Comparison of ENCODE assay signal across 25 cellular contexts in genomic region chr1:236688705-236689104, GRCh38. TPM values are rescaled to one million over a fixed set of nuclear protein-coding genes. Genes with fewer than 3 reads are reported as not detected.
DNase-seq lines count a peak whose midpoint lies in the region; ATAC-seq and TF ChIP-seq lines count a peak whose summit lies in the region.
"Had no signal": no experiment of that assay in that cellular context is flagged by ENCODE, and none has a peak within 500 bp of the region (broad histone marks: within the 10 kb centered on the region; RNA-seq: fewer than 3 reads in every experiment).

No MANE protein-coding gene starts in this region.

- no peak for TF ChIP-seq CTCF in heart left ventricle (IDR thresholded peaks at IDR 0.05)

- intact Hi-C loops in heart left ventricle (cut with DNase I) = loop anchor here in 4 of 10 donors (5.0 kb wide), 4 partner anchors 39 to 81 kb away; no protein-coding TSS in a partner anchor
- intact Hi-C loops in activated CD4-positive, alpha-beta T cell treated with anti-CD3 and anti-CD28 coated beads, Interleukin-2, amount 10 ng/mL, durations not matched to agents 24 days and 14 days (cut with micrococcal nuclease) = no loop called here

- ATAC-seq in heart left ventricle (peak; percentile 61 to 72 (median 66)), HG03342 (IDR thresholded peaks at IDR 0.05; ENCODE audit: unreplicated experiment) (no peak), HG03469 (IDR thresholded peaks at IDR 0.05; ENCODE audit: unreplicated experiment) (no peak)
- ATAC-seq: A549, GM12878, Panc1 had no signal

- H3K27ac Mint-ChIP-seq in activated CD4-positive, alpha-beta T cell treated with anti-CD3 and anti-CD28 coated beads, Interleukin-2, amount 10 ng/mL, durations not matched to agents 24 days and 14 days = no peak overlapping the region
- H3K27ac Mint-ChIP-seq: CD4-positive, CD25-positive, alpha-beta regulatory T cell had no signal

- peak overlapping the region; percentile 89 for H3K4me3 ChIP-seq in SK-N-MC
- peak overlapping the region in 11 of 12 donors; percentile 4 to 87 (median 69) for H3K4me3 ChIP-seq in heart left ventricle
- H3K4me3 ChIP-seq in skeletal muscle tissue (ENCODE audit: low read length in 3 of 3) = peak overlapping the region; percentile 87 to 89 (median 89)
- H3K4me3 ChIP-seq: A549, GM12878, GM23248, SJSA1 had no signal

- H3K4me1 ChIP-seq in heart left ventricle = peaks cover 0 to 36% (median 4%) of the 10 kb centered on the region in 12 donors
- peaks cover 25 to 34% (median 31%) of the 10 kb centered on the region in 3 donors for H3K4me1 ChIP-seq in skeletal muscle tissue (ENCODE audit: control insufficient read depth in 3 of 3, insufficient read depth in 3 of 3, low read length in 3 of 3)
- H3K4me1 ChIP-seq: A549, Caco-2 had no signal

- WGBS in heart left ventricle, 4 donors = 24 to 46% (median 34%) methylated on average over 4 of the region's 4 CpGs

- TF ChIP-seq POLR2A in heart left ventricle (IDR thresholded peaks at IDR 0.05) = peak; percentile 31 to 43

- H3K36me3 ChIP-seq in SK-N-MC (ENCODE audit: insufficient read depth, low read length) (peaks cover 9% of the 10 kb centered on the region; the same call in 1 of the 2 replicates), heart left ventricle (no peaks in the 10 kb centered on the region), skeletal muscle tissue (ENCODE audit: control insufficient read depth in 3 of 3, insufficient read depth in 3 of 3, low read length in 3 of 3) (peaks cover 0 to 8% (median 0%) of the 10 kb centered on the region in 3 donors)
- H3K36me3 ChIP-seq: SJSA1 had no signal

- no peak overlapping the region for H3K9ac ChIP-seq in SK-N-MC (ENCODE audit: insufficient read length)
- peak overlapping the region; percentile 94 to 99 (median 98) for H3K9ac ChIP-seq in skeletal muscle tissue (ENCODE audit: low read depth in 1 of 3, low read length in 3 of 3)
- H3K9ac ChIP-seq: GM23248 had no signal

- peaks cover 9% of the 10 kb centered on the region for H3K4me1 Mint-ChIP-seq in activated CD4-positive, alpha-beta T cell treated with anti-CD3 and anti-CD28 coated beads, Interleukin-2, amount 10 ng/mL, durations not matched to agents 24 days and 14 days

- H3K27ac ChIP-seq in SK-N-MC (no peak overlapping the region), heart left ventricle (peak overlapping the region; percentile 73 to 100 (median 97)), skeletal muscle tissue (ENCODE audit: low read depth, low read length) (peak overlapping the region; percentile 99)
- H3K27ac ChIP-seq: A549, GM23248, SJSA1 had no signal

- H3K36me3 Mint-ChIP-seq in activated CD4-positive, alpha-beta T cell treated with anti-CD3 and anti-CD28 coated beads, Interleukin-2, amount 10 ng/mL, durations not matched to agents 24 days and 14 days (ENCODE audit: low read depth) = peaks cover 4% of the 10 kb centered on the region

- peaks cover 0 to 33% (median 0%) of the 10 kb centered on the region in 9 donors for H3K27me3 ChIP-seq in heart left ventricle
- H3K27me3 ChIP-seq in skeletal muscle tissue (ENCODE audit: control insufficient read depth in 3 of 3, insufficient read depth in 3 of 3, low read length in 3 of 3) = peaks cover 0 to 5% (median 2%) of the 10 kb centered on the region in 3 donors

- H3K27me3 Mint-ChIP-seq in activated CD4-positive, alpha-beta T cell treated with anti-CD3 and anti-CD28 coated beads, Interleukin-2, amount 10 ng/mL, durations not matched to agents 24 days and 14 days = peaks cover 45% of the 10 kb centered on the region

- H3K9me3 Mint-ChIP-seq in activated CD4-positive, alpha-beta T cell treated with anti-CD3 and anti-CD28 coated beads, Interleukin-2, amount 10 ng/mL, durations not matched to agents 24 days and 14 days = peaks cover 5% of the 10 kb centered on the region

- DNase-seq in SK-N-MC (ENCODE audit: low read depth, low spot score) (no peak), heart left ventricle (peak in 4 of 5 donors; percentile 49 to 63 (median 59)), myocyte (ENCODE audit: low read depth) (peak; percentile 97)
- DNase-seq in activated CD4-positive, alpha-beta T cell treated with anti-CD3 and anti-CD28 coated beads, Interleukin-2, amount 10 ng/mL, durations not matched to agents 24 days and 14 days = no peak
- DNase-seq: Caco-2; CD4-positive, CD25-positive, alpha-beta regulatory T cell; DMS 273 treated with DMSO at 0.1 percent for 48 hours; DMS79 treated with DMSO at 0.1 percent for 48 hours; GM23248; HCEC 1CT; KG1; NCI-H1092; NCI-H1436 treated with DMSO at 0.1 percent for 48 hours; NCI-H2029; NCI-H345; NCI-H524; NCI-H82 had no signal

- no peak overlapping the region for H3K4me3 Mint-ChIP-seq in activated CD4-positive, alpha-beta T cell treated with anti-CD3 and anti-CD28 coated beads, Interleukin-2, amount 10 ng/mL, durations not matched to agents 24 days and 14 days
- H3K4me3 Mint-ChIP-seq: CD4-positive, CD25-positive, alpha-beta regulatory T cell had no signal

- H3K9me3 ChIP-seq in SK-N-MC (ENCODE audit: low read depth, low read length) (peaks cover 8% of the 10 kb centered on the region; the same call in 1 of the 2 replicates), heart left ventricle (no peaks in the 10 kb centered on the region), skeletal muscle tissue (ENCODE audit: control insufficient read depth in 3 of 3, low read length in 3 of 3) (no peaks in the 10 kb centered on the region)
- H3K9me3 ChIP-seq: Caco-2 had no signal

RNA-seq across cellular contexts. Expression of gene ACTN2, which starts 2.4 kb away (rescaled TPM):
- 1,000 to 10,000 TPM; 1,403 to 4,007 (median 2,928) TPM for total RNA-seq in heart left ventricle
- 1,000 to 10,000 TPM; 1,024 to 1,237 TPM for polyA plus RNA-seq in heart left ventricle
- total RNA-seq in myocyte = 178 and 220 TPM in 2 replicates
- 213 TPM for polyA plus RNA-seq in myocyte (2012)
- 660 TPM for total RNA-seq in skeletal muscle tissue
- 0.40 and 0.44 TPM in 2 replicates for total RNA-seq in activated CD4-positive, alpha-beta T cell treated with anti-CD3 and anti-CD28 coated beads, Interleukin-2, amount 10 ng/mL, durations not matched to agents 24 days and 14 days
- total RNA-seq: Caco-2; CD4-positive, CD25-positive, alpha-beta regulatory T cell; GM12878; GM23248; SJSA1 had no signal
- polyA plus RNA-seq: A549; BJ; CD4-positive, CD25-positive, alpha-beta regulatory T cell; GM23248 had no signal

Comparison
In these comparisons a context has a peak if more than half of its experiments do, and no peak if none do; other contexts are left out.
1. DNase-seq: peak in heart left ventricle (4 of 5) and myocyte (single experiment); none in SK-N-MC (single experiment) and activated CD4-positive, alpha-beta T cell treated with anti-CD3 and anti-CD28 coated beads, Interleukin-2, amount 10 ng/mL, durations not matched to agents 24 days and 14 days (single experiment).
2. ATAC-seq: peak in heart left ventricle (4 of 4); none in HG03342 (single experiment) and HG03469 (single experiment).
3. RNA of gene ACTN2, which starts 2.4 kb away (total RNA-seq): 1,403 to 4,007 TPM in heart left ventricle, 660 TPM in skeletal muscle tissue (single experiment) and 178 to 220 TPM in myocyte; 0.40 to 0.44 TPM in activated CD4-positive, alpha-beta T cell treated with anti-CD3 and anti-CD28 coated beads, Interleukin-2, amount 10 ng/mL, durations not matched to agents 24 days and 14 days; every median in the first group is over 100 times any median in the second.
4. Peak in every context shown above with its lines, with median percentiles within 50 percentile points of each other: H3K4me3 ChIP-seq.